18 cellular contexts compared by ENCODE assay signal in the genomic region with DNA sequence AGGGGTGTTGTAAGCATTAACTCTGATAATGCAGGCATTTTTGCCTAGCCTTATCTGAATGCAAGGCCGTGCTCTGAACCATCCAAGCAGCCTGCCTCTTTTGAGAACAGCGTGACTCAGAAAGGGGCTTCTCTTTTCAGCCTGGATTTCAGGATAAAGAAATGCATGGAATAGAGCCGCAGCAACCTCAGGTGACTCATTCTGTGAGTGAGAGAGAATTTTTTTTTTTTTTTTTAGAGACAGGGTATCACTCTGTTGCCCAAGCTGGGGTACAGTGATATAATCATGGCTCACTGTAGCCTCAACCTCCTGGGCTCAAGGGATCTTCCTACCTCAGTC. TPM values are rescaled to one million over a fixed set of nuclear protein-coding genes. Genes with fewer than 3 reads are reported as not detected.
DNase-seq lines count a peak whose midpoint lies in the region; ATAC-seq, FAIRE-seq and TF ChIP-seq lines count a peak whose summit lies in the region.
"Had no signal": no experiment of that assay in that cellular context is flagged by ENCODE, and none has a peak within 500 bp of the region (broad histone marks: within the 10 kb centered on the region; RNA-seq: fewer than 3 reads in every experiment).

No MANE protein-coding gene starts in this region.

- intact Hi-C loops in pancreas (cut with DNase I): loop anchor here in 1 of 3 donors (5.0 kb wide), 1 partner anchor 206 kb away; no protein-coding TSS in a partner anchor

- CTCF ChIA-PET in AG04450 (lab: Charles Lee): no interaction called here

- no peaks in the 10 kb centered on the region for H3K36me3 Mint-ChIP-seq in activated T-cell treated with anti-CD3 and anti-CD28 coated beads, Interleukin-2, amount 50 U/mL, for 4 hours (ENCODE audit: insufficient read depth)
- H3K36me3 Mint-ChIP-seq: activated CD4-positive, alpha-beta memory T cell treated with anti-CD3 and anti-CD28 coated beads for 36 hours had no signal

- no peak for ATAC-seq in pancreas
- no peak for ATAC-seq in activated T-cell treated with anti-CD3 and anti-CD28 coated beads, Interleukin-2, amount 50 U/mL, for 4 hours
- no peak for ATAC-seq in stimulated activated naive CD8-positive, alpha-beta T cell treated with anti-CD3 and anti-CD28 coated beads, Interleukin-15, amount 100 ng/mL, for 72 hours

- H3K27me3 Mint-ChIP-seq in activated T-cell treated with anti-CD3 and anti-CD28 coated beads, Interleukin-2, amount 50 U/mL, for 4 hours (ENCODE audit: low read depth): peaks cover 12% of the 10 kb centered on the region
- peaks cover 25% of the 10 kb centered on the region for H3K27me3 Mint-ChIP-seq in stimulated activated naive CD8-positive, alpha-beta T cell treated with anti-CD3 and anti-CD28 coated beads, Interleukin-15, amount 100 ng/mL, for 72 hours

- no peak overlapping the region for H3K27ac Mint-ChIP-seq in stimulated activated naive CD8-positive, alpha-beta T cell treated with anti-CD3 and anti-CD28 coated beads, Interleukin-15, amount 100 ng/mL, for 72 hours
- H3K27ac Mint-ChIP-seq: activated CD4-positive, alpha-beta memory T cell treated with anti-CD3 and anti-CD28 coated beads for 36 hours; IgD-negative memory B cell had no signal

- H3K36me3 ChIP-seq in HUES48 (ENCODE audit: control insufficient read depth, insufficient read depth, low read length) (no peaks in the 10 kb centered on the region), pancreas (no peaks in the 10 kb centered on the region)
- H3K36me3 ChIP-seq: prostate gland had no signal

- H3K27me3 ChIP-seq in AG04450 (ENCODE audit: control insufficient read depth, insufficient read depth, low read length) (no peaks in the 10 kb centered on the region), HUES48 (ENCODE audit: control insufficient read depth, insufficient read depth, low read length) (no peaks in the 10 kb centered on the region), pancreas (no peaks in the 10 kb centered on the region)

- H3K9me3 ChIP-seq in AG04450 (ENCODE audit: control insufficient read depth, insufficient read depth, low read length) (peaks cover 8% of the 10 kb centered on the region; the same call in 1 of the 2 replicates), HUES48 (ENCODE audit: control insufficient read depth, insufficient read depth, low read length) (no peaks in the 10 kb centered on the region), pancreas (no peaks in the 10 kb centered on the region)
- H3K9me3 ChIP-seq: prostate gland had no signal

- POLR2A ChIA-PET in AG04450 (lab: Yijun Ruan, JAX): no interaction called here

- H3K9ac ChIP-seq in HUES48 (ENCODE audit: low read depth, low read length): 0 out of 2 replicates have a peak overlapping the region, but pooled peaks have one; percentile 7

- FAIRE-seq in pancreas (lab: Jason Lieb, UNC): no peak

- H3K4me1 Mint-ChIP-seq in activated T-cell treated with anti-CD3 and anti-CD28 coated beads, Interleukin-2, amount 50 U/mL, for 4 hours (ENCODE audit: low read depth): peaks cover under 1% of the 10 kb centered on the region
- peaks cover 13% of the 10 kb centered on the region for H3K4me1 Mint-ChIP-seq in stimulated activated naive CD8-positive, alpha-beta T cell treated with anti-CD3 and anti-CD28 coated beads, Interleukin-15, amount 100 ng/mL, for 72 hours

- H3K4me1 ChIP-seq in HUES48 (ENCODE audit: control insufficient read depth, insufficient read depth, low read length) (peaks cover 22% of the 10 kb centered on the region), pancreas (no peaks in the 10 kb centered on the region)
- H3K4me1 ChIP-seq: prostate gland had no signal

- H3K4me3 ChIP-seq in AG04450 (ENCODE audit: low read depth, low read length) (no peak overlapping the region), HUES48 (ENCODE audit: low read depth, low read length) (peak overlapping the region; percentile 20; the same call in 1 of the 2 replicates), astrocyte of the spinal cord (ENCODE audit: low read depth, low read length) (no peak overlapping the region), pancreas (no peak overlapping the region)
- H3K4me3 ChIP-seq: prostate gland had no signal

- in situ Hi-C loops in astrocyte of the spinal cord (cut with HindIII; ENCODE audit: low sequenced_read_pairs): no loop called here

- peak; percentile 48 for DNase-seq in AG04450 (ENCODE audit: low read depth, low spot score)
- peak; percentile 81 for DNase-seq in astrocyte of the spinal cord (ENCODE audit: low read depth, low spot score)
- DNase-seq in iris pigment epithelial cell (ENCODE audit: low read depth): peak; percentile 76
- DNase-seq in DMS 273 treated with DMSO at 0.1 percent for 48 hours (lab: John Stamatoyannopoulos, UW): no peak
- no peak for DNase-seq in pancreas
- DNase-seq in activated T-cell treated with anti-CD3 and anti-CD28 coated beads, Interleukin-2, amount 50 U/mL, for 4 hours: no peak
- DNase-seq in stimulated activated naive CD8-positive, alpha-beta T cell treated with anti-CD3 and anti-CD28 coated beads, Interleukin-15, amount 100 ng/mL, for 72 hours: no peak
- DNase-seq: activated CD4-positive, alpha-beta memory T cell treated with anti-CD3 and anti-CD28 coated beads for 36 hours; activated effector memory CD4-positive, alpha-beta T cell treated with anti-CD3 and anti-CD28 coated beads, Interleukin-2, amount 50 U/mL, for 16 hours; central memory CD4-positive, alpha-beta T cell; NCI-H1694; NCI-H524; RPMI8226; stimulated activated CD4-positive, alpha-beta T cell treated with anti-CD3 and anti-CD28 coated beads, Interleukin-2, amount 100 ng/mL, for 24 hours had no signal

- TF ChIP-seq CTCF in AG04450 (IDR thresholded peaks at IDR 0.05; ENCODE audit: low read depth, low read length): no peak
- TF ChIP-seq CTCF in astrocyte of the spinal cord (IDR thresholded peaks at IDR 0.05; ENCODE audit: low read depth, low read length): no peak
- no peak for TF ChIP-seq CTCF in pancreas (IDR thresholded peaks at IDR 0.05)

- H3K9me3 Mint-ChIP-seq in activated T-cell treated with anti-CD3 and anti-CD28 coated beads, Interleukin-2, amount 50 U/mL, for 4 hours: no peaks in the 10 kb centered on the region
- no peaks in the 10 kb centered on the region for H3K9me3 Mint-ChIP-seq in stimulated activated naive CD8-positive, alpha-beta T cell treated with anti-CD3 and anti-CD28 coated beads, Interleukin-15, amount 100 ng/mL, for 72 hours
- H3K9me3 Mint-ChIP-seq: activated CD4-positive, alpha-beta memory T cell treated with anti-CD3 and anti-CD28 coated beads for 36 hours had no signal

- WGBS in pancreas, 2 donors: 85 to 87% methylated on average over 3 of the region's 3 CpGs

- no peak overlapping the region for H3K4me3 Mint-ChIP-seq in activated T-cell treated with anti-CD3 and anti-CD28 coated beads, Interleukin-2, amount 50 U/mL, for 4 hours
- no peak overlapping the region for H3K4me3 Mint-ChIP-seq in stimulated activated naive CD8-positive, alpha-beta T cell treated with anti-CD3 and anti-CD28 coated beads, Interleukin-15, amount 100 ng/mL, for 72 hours
- H3K4me3 Mint-ChIP-seq: activated CD4-positive, alpha-beta memory T cell treated with anti-CD3 and anti-CD28 coated beads for 36 hours; IgD-negative memory B cell had no signal

- H3K27ac ChIP-seq in AG04450 (ENCODE audit: low read depth, low read length) (peak overlapping the region; percentile 47), HUES48 (ENCODE audit: low read depth, low read length) (peak overlapping the region; percentile 92), pancreas (no peak overlapping the region)
- H3K27ac ChIP-seq: epithelial cell of prostate, prostate gland had no signal

RNA-seq across cellular contexts. Expression of a gene that starts 20.6 kb away (rescaled TPM):
- polyA plus RNA-seq in AG04450 (2011; rRNA removed) (35.8 and 48.4 TPM in 2 replicates), pancreas (10 to 100 TPM; 20.1 to 31.3 TPM)
- polyA minus RNA-seq in AG04450 (2011; rRNA and poly(A)+ RNA removed): 32.8 and 46.0 TPM in 2 replicates
- total RNA-seq in pancreas: 10 to 100 TPM; 14.7 to 27.6 (median 19.2) TPM
- total RNA-seq in activated T-cell treated with anti-CD3 and anti-CD28 coated beads, Interleukin-2, amount 50 U/mL, for 4 hours: 10 to 100 TPM; 16.9 to 17.9 (median 17.8) TPM

Comparison
In these comparisons a context has a peak if more than half of its experiments do, and no peak if none do; other contexts are left out.
1. DNase-seq: peak in AG04450 (single experiment), astrocyte of the spinal cord (single experiment) and iris pigment epithelial cell (single experiment); none in DMS 273 treated with DMSO at 0.1 percent for 48 hours (single experiment), pancreas (0 of 6), activated T-cell treated with anti-CD3 and anti-CD28 coated beads, Interleukin-2, amount 50 U/mL, for 4 hours (single experiment) and stimulated activated naive CD8-positive, alpha-beta T cell treated with anti-CD3 and anti-CD28 coated beads, Interleukin-15, amount 100 ng/mL, for 72 hours (0 of 2).
2. H3K27ac ChIP-seq: peak in AG04450 (single experiment) and HUES48 (single experiment); none in pancreas (0 of 4).